In the genomic region with DNA sequence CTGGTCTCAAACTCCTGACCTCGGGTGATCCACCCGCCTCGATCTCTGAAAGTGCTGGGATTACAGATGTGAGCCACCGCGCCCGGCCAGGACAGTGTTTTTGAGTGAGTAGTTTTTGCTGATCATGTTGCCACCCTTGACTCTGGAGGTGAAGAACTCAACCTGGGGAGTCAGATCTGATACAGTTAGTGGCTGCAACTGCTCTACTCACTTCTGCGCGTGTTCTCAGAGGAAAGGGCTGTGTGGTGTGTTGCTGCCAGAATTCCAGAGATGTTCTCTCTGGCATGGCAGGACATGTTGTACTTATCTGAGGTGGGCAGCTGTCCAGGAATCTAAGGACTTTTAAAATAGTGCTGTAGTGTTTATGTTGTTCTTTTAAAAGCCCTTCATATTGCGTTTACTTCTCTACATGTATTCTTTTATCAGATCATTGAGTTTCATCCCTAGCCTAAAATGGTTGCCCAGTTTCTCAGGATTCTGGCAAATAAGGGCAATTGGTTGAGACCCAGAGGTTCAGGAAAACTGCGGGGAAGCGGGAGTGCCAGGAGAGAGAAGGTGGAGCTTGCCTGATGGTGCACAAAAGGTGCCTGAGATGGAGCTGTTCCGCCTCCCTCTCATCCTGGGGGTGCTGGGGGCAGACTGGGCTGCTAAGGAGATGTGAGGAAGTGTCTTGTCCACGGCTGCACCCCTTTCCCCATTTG, we compare ENCODE assay signal across 12 cellular contexts.
DNase-seq lines count a peak whose midpoint lies in the region; ATAC-seq and TF ChIP-seq lines count a peak whose summit lies in the region.
"Had no signal": no experiment of that assay in that cellular context is flagged by ENCODE, and none has a peak within 500 bp of the region (broad histone marks: within the 10 kb centered on the region; RNA-seq: fewer than 3 reads in every experiment).

No MANE protein-coding gene starts in this region.

- H3K27me3 Mint-ChIP-seq in nephron (ENCODE audit: low read depth): no peaks in the 10 kb centered on the region
- H3K27me3 Mint-ChIP-seq: activated naive CD4-positive, alpha-beta T cell treated with anti-CD3 and anti-CD28 coated beads, Interleukin-2, amount 50 U/mL, for 24 hours had no signal

- H3K36me3 ChIP-seq in urinary bladder (ENCODE audit: insufficient read depth): no peaks in the 10 kb centered on the region
- H3K36me3 ChIP-seq: HAP-1 had no signal

- peaks cover 2% of the 10 kb centered on the region for H3K4me1 ChIP-seq in urinary bladder (ENCODE audit: insufficient read depth)
- H3K4me1 ChIP-seq: HAP-1 had no signal

- peak overlapping the region in 1 of 3 experiments; percentile 22 for H3K4me3 Mint-ChIP-seq in nephron
- H3K4me3 Mint-ChIP-seq: activated naive CD4-positive, alpha-beta T cell treated with anti-CD3 and anti-CD28 coated beads, Interleukin-2, amount 50 U/mL, for 24 hours had no signal

- ATAC-seq in GM18870 (IDR thresholded peaks at IDR 0.05; ENCODE audit: unreplicated experiment) (no peak), HG03442 (IDR thresholded peaks at IDR 0.05; ENCODE audit: unreplicated experiment) (no peak)

- peak overlapping the region; percentile 71 for H3K27ac ChIP-seq in urinary bladder (ENCODE audit: low read depth)

- WGBS in urinary bladder: 45% methylated on average over 13 of the region's 13 CpGs

- no peaks in the 10 kb centered on the region for H3K9me3 Mint-ChIP-seq in nephron
- H3K9me3 Mint-ChIP-seq: activated naive CD4-positive, alpha-beta T cell treated with anti-CD3 and anti-CD28 coated beads, Interleukin-2, amount 50 U/mL, for 24 hours had no signal

- peaks cover 35% of the 10 kb centered on the region for H3K36me3 Mint-ChIP-seq in nephron (ENCODE audit: low read depth)
- H3K36me3 Mint-ChIP-seq: activated naive CD4-positive, alpha-beta T cell treated with anti-CD3 and anti-CD28 coated beads, Interleukin-2, amount 50 U/mL, for 24 hours had no signal

- H3K4me3 ChIP-seq in urinary bladder (ENCODE audit: low read depth, low read length): no peak overlapping the region
- H3K4me3 ChIP-seq: HAP-1 had no signal

- DNase-seq in NCI-H345 (lab: John Stamatoyannopoulos, UW) (peak; percentile 2), NCI-H345 treated with DMSO at 0.1 percent for 48 hours (lab: John Stamatoyannopoulos, UW; ENCODE audit: unreplicated experiment) (no peak), fibroblast of peridontal ligament (ENCODE audit: extremely low read depth) (peak; percentile 53), NK-92 (lab: John Stamatoyannopoulos, UW; ENCODE audit: unreplicated experiment) (no peak)
- DNase-seq: activated CD4-positive, CD25-positive, alpha-beta regulatory T cell; posterior cingulate gyrus had no signal

- H3K4me1 Mint-ChIP-seq in nephron: peaks cover 62% of the 10 kb centered on the region
- H3K4me1 Mint-ChIP-seq: activated naive CD4-positive, alpha-beta T cell treated with anti-CD3 and anti-CD28 coated beads, Interleukin-2, amount 50 U/mL, for 24 hours had no signal

- TF ChIP-seq CTCF in nephron (IDR thresholded peaks at IDR 0.05; ENCODE audit: unreplicated experiment in 3 of 3): no peak

- peak overlapping the region in 2 of 3 experiments; percentile 49 to 52 for H3K27ac Mint-ChIP-seq in nephron
- H3K27ac Mint-ChIP-seq: activated naive CD4-positive, alpha-beta T cell treated with anti-CD3 and anti-CD28 coated beads, Interleukin-2, amount 50 U/mL, for 24 hours had no signal

Comparison
In these comparisons a context has a peak if more than half of its experiments do, and no peak if none do; other contexts are left out.
1. DNase-seq: peak in NCI-H345 (single experiment) and fibroblast of peridontal ligament (single experiment); none in NCI-H345 treated with DMSO at 0.1 percent for 48 hours (single experiment) and NK-92 (single experiment).